Comparison of ENCODE assay signal across 11 cellular contexts in genomic region chr17:69430488-69430887, GRCh38. TPM values are rescaled to one million over a fixed set of nuclear protein-coding genes. Genes with fewer than 3 reads are reported as not detected.
DNase-seq lines count a peak whose midpoint lies in the region; ATAC-seq and TF ChIP-seq lines count a peak whose summit lies in the region.
"Had no signal": no experiment of that assay in that cellular context is flagged by ENCODE, and none has a peak within 500 bp of the region (broad histone marks: within the 10 kb centered on the region; RNA-seq: fewer than 3 reads in every experiment).

No MANE protein-coding gene starts in this region.

- no peaks in the 10 kb centered on the region for H3K9me2 ChIP-seq in GM23338 (ENCODE audit: insufficient read depth)

- no peaks in the 10 kb centered on the region; the same call in 2 of the 3 replicates for H3K36me3 Mint-ChIP-seq in GM23338 (ENCODE audit: low read depth)
- H3K36me3 Mint-ChIP-seq: immature natural killer cell had no signal

- peak overlapping the region; percentile 74; the same call in 1 of the 2 replicates for H3K27ac ChIP-seq in GM23338 (ENCODE audit: low read depth)
- H3K27ac ChIP-seq in left lung: no peak overlapping the region
- H3K27ac ChIP-seq: ascending aorta had no signal

- ATAC-seq in GM18498 (IDR thresholded peaks at IDR 0.05; ENCODE audit: unreplicated experiment) (peak; percentile 76), GM23338 (no peak), SK-N-SH treated with all-trans-retinoic acid at 6 μM for 48 hours (peak; percentile 78), left lung (peak; percentile 35)

- no peaks in the 10 kb centered on the region for H4K20me1 ChIP-seq in GM23338 (replicated peaks; ENCODE audit: insufficient read depth)

- H3K4me3 Mint-ChIP-seq in GM23338: no peak overlapping the region
- H3K4me3 Mint-ChIP-seq: immature natural killer cell had no signal

- TF ChIP-seq CTCF in GM23338 (conservative IDR thresholded peaks at IDR 0.05; ENCODE audit: low read depth in 2 of 2) (no peak), left lung (IDR thresholded peaks at IDR 0.05) (no peak)

- peak overlapping the region; percentile 71 for H3K27ac Mint-ChIP-seq in GM23338

- DNase-seq in GM23338 (ENCODE audit: low spot score) (no peak), left lung (no peak), AG08395 (ENCODE audit: low spot score) (no peak), COLO829 (ENCODE audit: low spot score) (no peak), NCI-H446 (lab: John Stamatoyannopoulos, UW) (no peak)
- no peak for DNase-seq in activated effector memory CD4-positive, alpha-beta T cell treated with anti-CD3 and anti-CD28 coated beads, Interleukin-2, amount 50 U/mL, for 16 hours
- DNase-seq: immature natural killer cell, NCI-H1436 treated with DMSO at 0.1 percent for 48 hours had no signal

- H3K27me3 ChIP-seq in GM23338 (ENCODE audit: insufficient read depth) (no peaks in the 10 kb centered on the region), left lung (no peaks in the 10 kb centered on the region)
- H3K27me3 ChIP-seq: ascending aorta had no signal

- intact Hi-C loops in left lung (cut with DNase I): no loop called here

- no peaks in the 10 kb centered on the region for H3F3A ChIP-seq in GM23338 (replicated peaks; ENCODE audit: low read depth)

- peak overlapping the region; percentile 50 for H3K4me2 ChIP-seq in GM23338

- H3K4me1 Mint-ChIP-seq in GM23338: peaks cover 84% of the 10 kb centered on the region

- H3K36me3 ChIP-seq in GM23338 (ENCODE audit: insufficient read depth) (no peaks in the 10 kb centered on the region), left lung (no peaks in the 10 kb centered on the region)
- H3K36me3 ChIP-seq: ascending aorta had no signal

- H3K27me3 Mint-ChIP-seq in GM23338 (ENCODE audit: insufficient read depth, low read depth, poor library complexity): peaks cover 7% of the 10 kb centered on the region

- H3K9me3 ChIP-seq in left lung: no peaks in the 10 kb centered on the region
- H3K9me3 ChIP-seq: ascending aorta had no signal

- H3K4me3 ChIP-seq in GM23338 (0 out of 2 replicates have a peak overlapping the region, but pooled peaks have one; percentile 10), left lung (no peak overlapping the region)
- H3K4me3 ChIP-seq: ascending aorta had no signal

- no peaks in the 10 kb centered on the region for H3K9me3 Mint-ChIP-seq in GM23338
- H3K9me3 Mint-ChIP-seq: immature natural killer cell had no signal

- H3K4me1 ChIP-seq in GM23338 (ENCODE audit: insufficient read depth): peaks cover 80% of the 10 kb centered on the region
- no peaks in the 10 kb centered on the region for H3K4me1 ChIP-seq in left lung
- H3K4me1 ChIP-seq: ascending aorta had no signal

- H3K79me2 ChIP-seq in GM23338 (replicated peaks; ENCODE audit: insufficient read depth): peaks cover 88% of the 10 kb centered on the region

- H2AFZ ChIP-seq in GM23338: no peak overlapping the region

TF ChIP-seq in GM23338, 12 proteins besides CTCF, POLR2A, EP300 and RAD21:
- TF ChIP-seq JUNB (IDR thresholded peaks at IDR 0.05; ENCODE audit: unreplicated experiment) (no peak), STAT1 (IDR thresholded peaks at IDR 0.05; ENCODE audit: unreplicated experiment) (no peak), REST (IDR thresholded peaks at IDR 0.05; ENCODE audit: unreplicated experiment) (no peak), POLR2AphosphoS5 (IDR thresholded peaks at IDR 0.05; ENCODE audit: low read depth) (no peak)
TF ChIP-seq in GM23338: peak in this region for 0.

TF ChIP-seq in SK-N-SH treated with all-trans-retinoic acid at 6 μM for 48 hours, 23 proteins besides CTCF, POLR2A, EP300 and RAD21:
- TF ChIP-seq CSDC2 (CRISPR knock-in tag; IDR thresholded peaks at IDR 0.05): peak; percentile 86; the same call in 1 of the 2 replicates
- TF ChIP-seq ZFP30 (CRISPR knock-in tag; IDR thresholded peaks at IDR 0.05): peak; percentile 79
- no peak for TF ChIP-seq ARNTL (CRISPR knock-in tag; IDR thresholded peaks at IDR 0.05; ENCODE audit: borderline replicate concordance, low read depth)
- peak; percentile 81 for TF ChIP-seq TOX (CRISPR knock-in tag; IDR thresholded peaks at IDR 0.05; ENCODE audit: borderline replicate concordance)
- no peak; the same call in 1 of the 2 replicates for TF ChIP-seq TSHZ2 (CRISPR knock-in tag; IDR thresholded peaks at IDR 0.05)
- peak; percentile 79 for TF ChIP-seq ZNF70 (CRISPR knock-in tag; IDR thresholded peaks at IDR 0.05)
- TF ChIP-seq ISL1 (CRISPR knock-in tag; IDR thresholded peaks at IDR 0.05): peak; percentile 35; the same call in 1 of the 2 replicates
- TF ChIP-seq POU6F1 (CRISPR knock-in tag; IDR thresholded peaks at IDR 0.05; ENCODE audit: borderline replicate concordance, low read depth): no peak
- 0 out of 2 replicates have a peak, but pooled peaks have one; percentile 38 for TF ChIP-seq ZFP3 (CRISPR knock-in tag; IDR thresholded peaks at IDR 0.05)
- no peak for TF ChIP-seq SNAI2 (CRISPR knock-in tag; IDR thresholded peaks at IDR 0.05)
- no peak for TF ChIP-seq TCF4 (CRISPR knock-in tag; IDR thresholded peaks at IDR 0.05; ENCODE audit: borderline replicate concordance)
- TF ChIP-seq PATZ1 (CRISPR knock-in tag; IDR thresholded peaks at IDR 0.05; ENCODE audit: borderline replicate concordance): peak; percentile 60; the same call in 1 of the 2 replicates

RNA-seq across cellular contexts. Expression of gene MAP2K6, which starts 16.0 kb away (rescaled TPM):
- 26.3 and 27.0 TPM in 2 replicates for total RNA-seq in GM23338 (2014; rRNA removed; shearing (Covaris generic))
- 31.1 and 33.2 TPM in 2 replicates for polyA plus RNA-seq in GM23338 (2016; fragmentation: Nextera tagmentation; extraction: Ambion mirVana)
- total RNA-seq in left lung: 10 to 100 TPM in 1 of 2 donors, 1 to 10 TPM in 1; 7.2 to 10.9 TPM
